13 cellular contexts compared by ENCODE assay signal in the genomic region with DNA sequence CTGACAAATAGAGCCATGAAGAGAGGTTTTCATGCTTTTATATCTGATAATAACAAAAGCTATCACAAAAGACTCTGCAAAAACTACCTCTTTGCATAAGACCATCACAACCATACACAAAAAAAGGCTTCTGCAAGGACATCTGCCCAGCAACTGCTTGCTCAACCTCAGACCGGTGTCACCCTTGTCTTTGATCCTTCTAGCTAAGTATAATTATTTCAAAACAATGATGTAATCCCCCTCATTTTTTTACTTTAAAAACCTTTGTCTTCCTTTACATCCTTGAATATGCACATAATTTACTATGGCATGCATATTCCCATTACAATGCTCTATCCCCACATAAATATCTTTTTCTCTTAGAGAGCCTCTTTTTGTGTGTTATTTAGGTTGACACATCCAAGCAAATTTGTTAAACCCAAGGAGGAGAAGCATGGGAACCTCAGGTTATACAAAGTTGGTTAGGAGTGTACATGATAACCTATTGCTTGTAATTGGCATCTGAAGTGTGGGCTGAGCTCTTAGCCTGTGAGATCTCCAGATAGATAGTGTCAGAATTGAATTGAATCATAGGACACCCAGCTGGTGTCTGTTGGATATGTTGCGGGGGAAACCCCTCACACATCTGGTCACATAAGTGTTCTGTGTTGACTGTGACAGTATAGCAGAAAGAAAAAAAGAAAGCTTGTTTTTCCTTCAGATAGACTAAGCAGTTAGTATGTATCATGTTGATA. TPM values are rescaled to one million over a fixed set of nuclear protein-coding genes. Genes with fewer than 3 reads are reported as not detected.
DNase-seq lines count a peak whose midpoint lies in the region; ATAC-seq and TF ChIP-seq lines count a peak whose summit lies in the region.
"Had no signal": no experiment of that assay in that cellular context is flagged by ENCODE, and none has a peak within 500 bp of the region (broad histone marks: within the 10 kb centered on the region; RNA-seq: fewer than 3 reads in every experiment).

No MANE protein-coding gene starts in this region.

- H3K27me3 Mint-ChIP-seq in activated naive CD8-positive, alpha-beta T cell treated with anti-CD3 and anti-CD28 coated beads, Interleukin-2, amount 50 U/mL, for 24 hours: peaks cover under 1% of the 10 kb centered on the region
- H3K27me3 Mint-ChIP-seq in activated naive CD8-positive, alpha-beta T cell treated with anti-CD3 and anti-CD28 coated beads for 36 hours: peaks cover 11% of the 10 kb centered on the region
- H3K27me3 Mint-ChIP-seq in stimulated activated memory B cell treated with anti-CD40 and anti-IgM and Interleukin-4, amounts not matched to agents 10 μg/mL and 1 μg/mL and 100 μg/mL, for 72 hours: no peaks in the 10 kb centered on the region

- H3K9me3 ChIP-seq in sigmoid colon: no peaks in the 10 kb centered on the region
- H3K9me3 ChIP-seq: suprapubic skin had no signal

- peaks cover 3% of the 10 kb centered on the region for H3K4me1 Mint-ChIP-seq in activated naive CD8-positive, alpha-beta T cell treated with anti-CD3 and anti-CD28 coated beads, Interleukin-2, amount 50 U/mL, for 24 hours
- H3K4me1 Mint-ChIP-seq in activated naive CD8-positive, alpha-beta T cell treated with anti-CD3 and anti-CD28 coated beads for 36 hours: no peaks in the 10 kb centered on the region
- peaks cover 25% of the 10 kb centered on the region for H3K4me1 Mint-ChIP-seq in stimulated activated memory B cell treated with anti-CD40 and anti-IgM and Interleukin-4, amounts not matched to agents 10 μg/mL and 1 μg/mL and 100 μg/mL, for 72 hours

- H3K4me3 ChIP-seq in sigmoid colon: no peak overlapping the region
- H3K4me3 ChIP-seq: cardiac muscle cell, suprapubic skin had no signal

- DNase-seq in activated naive CD8-positive, alpha-beta T cell treated with anti-CD3 and anti-CD28 coated beads, Interleukin-2, amount 50 U/mL, for 24 hours: no peak
- DNase-seq in activated naive CD8-positive, alpha-beta T cell treated with anti-CD3 and anti-CD28 coated beads for 36 hours: no peak
- DNase-seq in foreskin keratinocyte (no peak), sigmoid colon (no peak)
- DNase-seq: glutamatergic neuron, NCI-H1105 had no signal

- no peaks in the 10 kb centered on the region for H3K36me3 Mint-ChIP-seq in activated naive CD8-positive, alpha-beta T cell treated with anti-CD3 and anti-CD28 coated beads, Interleukin-2, amount 50 U/mL, for 24 hours (ENCODE audit: low read depth)
- no peaks in the 10 kb centered on the region for H3K36me3 Mint-ChIP-seq in activated naive CD8-positive, alpha-beta T cell treated with anti-CD3 and anti-CD28 coated beads for 36 hours
- no peaks in the 10 kb centered on the region for H3K36me3 Mint-ChIP-seq in stimulated activated memory B cell treated with anti-CD40 and anti-IgM and Interleukin-4, amounts not matched to agents 10 μg/mL and 1 μg/mL and 100 μg/mL, for 72 hours

- no peak overlapping the region for H3K27ac Mint-ChIP-seq in activated naive CD8-positive, alpha-beta T cell treated with anti-CD3 and anti-CD28 coated beads, Interleukin-2, amount 50 U/mL, for 24 hours
- no peak overlapping the region for H3K27ac Mint-ChIP-seq in activated naive CD8-positive, alpha-beta T cell treated with anti-CD3 and anti-CD28 coated beads for 36 hours
- no peak overlapping the region for H3K27ac Mint-ChIP-seq in stimulated activated memory B cell treated with anti-CD40 and anti-IgM and Interleukin-4, amounts not matched to agents 10 μg/mL and 1 μg/mL and 100 μg/mL, for 72 hours

- H3K4me1 ChIP-seq in foreskin keratinocyte: peaks cover 10% of the 10 kb centered on the region
- H3K4me1 ChIP-seq in sigmoid colon: no peaks in the 10 kb centered on the region
- H3K4me1 ChIP-seq: suprapubic skin had no signal

- TF ChIP-seq EP300 in sigmoid colon (IDR thresholded peaks at IDR 0.05): no peak

- H3K27ac ChIP-seq in foreskin keratinocyte (no peak overlapping the region), sigmoid colon (no peak overlapping the region)
- H3K27ac ChIP-seq: cardiac muscle cell, suprapubic skin had no signal

- 68 to 89% methylated on average over 2 of the region's 2 CpGs for WGBS in sigmoid colon, 2 donors

- H3K27me3 ChIP-seq in foreskin keratinocyte (no peaks in the 10 kb centered on the region), sigmoid colon (no peaks in the 10 kb centered on the region)
- H3K27me3 ChIP-seq: cardiac muscle cell, suprapubic skin had no signal

- no peak for TF ChIP-seq POLR2A in sigmoid colon (IDR thresholded peaks at IDR 0.05)

- ATAC-seq in activated naive CD8-positive, alpha-beta T cell treated with anti-CD3 and anti-CD28 coated beads, Interleukin-2, amount 50 U/mL, for 24 hours: peak; percentile 96
- peak; percentile 97 for ATAC-seq in GM21723 (IDR thresholded peaks at IDR 0.05; ENCODE audit: unreplicated experiment)
- peak; percentile 98 for ATAC-seq in HG03354 (IDR thresholded peaks at IDR 0.05; ENCODE audit: poor library complexity, severe bottlenecking, unreplicated experiment)
- peak; percentile 72 for ATAC-seq in stimulated activated memory B cell treated with anti-CD40 and anti-IgM and Interleukin-4, amounts not matched to agents 10 μg/mL and 1 μg/mL and 100 μg/mL, for 72 hours
- no peak for ATAC-seq in esophagus mucosa
- no peak for ATAC-seq in foreskin keratinocyte

- TF ChIP-seq CTCF in foreskin keratinocyte (conservative IDR thresholded peaks at IDR 0.05) (no peak), sigmoid colon (IDR thresholded peaks at IDR 0.05) (no peak)

- no peaks in the 10 kb centered on the region for H3K9me3 Mint-ChIP-seq in activated naive CD8-positive, alpha-beta T cell treated with anti-CD3 and anti-CD28 coated beads, Interleukin-2, amount 50 U/mL, for 24 hours
- no peaks in the 10 kb centered on the region for H3K9me3 Mint-ChIP-seq in activated naive CD8-positive, alpha-beta T cell treated with anti-CD3 and anti-CD28 coated beads for 36 hours
- H3K9me3 Mint-ChIP-seq in stimulated activated memory B cell treated with anti-CD40 and anti-IgM and Interleukin-4, amounts not matched to agents 10 μg/mL and 1 μg/mL and 100 μg/mL, for 72 hours: no peaks in the 10 kb centered on the region

- intact Hi-C loops in sigmoid colon (cut with DNase I): no loop called here

- H3K36me3 ChIP-seq in sigmoid colon: no peaks in the 10 kb centered on the region
- H3K36me3 ChIP-seq: cardiac muscle cell, suprapubic skin had no signal

- no peak overlapping the region for H3K4me3 Mint-ChIP-seq in activated naive CD8-positive, alpha-beta T cell treated with anti-CD3 and anti-CD28 coated beads, Interleukin-2, amount 50 U/mL, for 24 hours
- H3K4me3 Mint-ChIP-seq in activated naive CD8-positive, alpha-beta T cell treated with anti-CD3 and anti-CD28 coated beads for 36 hours: no peak overlapping the region
- no peak overlapping the region for H3K4me3 Mint-ChIP-seq in stimulated activated memory B cell treated with anti-CD40 and anti-IgM and Interleukin-4, amounts not matched to agents 10 μg/mL and 1 μg/mL and 100 μg/mL, for 72 hours

RNA-seq across cellular contexts. Expression of a gene that starts 20.7 kb away (rescaled TPM):
- total RNA-seq in activated naive CD8-positive, alpha-beta T cell treated with anti-CD3 and anti-CD28 coated beads for 36 hours: not detected
- not detected for total RNA-seq in esophagus mucosa
- total RNA-seq in foreskin keratinocyte: not detected in 2 replicates
- not detected in 2 replicates for polyA plus RNA-seq in foreskin keratinocyte
- not detected for total RNA-seq in sigmoid colon
- not detected for polyA plus RNA-seq in sigmoid colon
- total RNA-seq: cardiac muscle cell, mucosa of gallbladder had no signal

RNA-seq across cellular contexts. Expression of a gene that starts 39.8 kb away (rescaled TPM):
- 10 to 100 TPM; 42.6 to 45.9 TPM for total RNA-seq in activated naive CD8-positive, alpha-beta T cell treated with anti-CD3 and anti-CD28 coated beads for 36 hours
- 21.6 TPM for total RNA-seq in esophagus mucosa
- 8.9 and 10.3 TPM in 2 replicates for total RNA-seq in foreskin keratinocyte
- 0.71 and 0.74 TPM in 2 replicates for polyA plus RNA-seq in foreskin keratinocyte
- 100 to 1,000 TPM in 1 of 4 donors, 10 to 100 TPM in 3; 50.7 to 117 (median 54.7) TPM for total RNA-seq in sigmoid colon
- polyA plus RNA-seq in sigmoid colon: 1 to 10 TPM; 3.0 to 7.4 (median 3.9) TPM

Comparison
In these comparisons a context has a peak if more than half of its experiments do, and no peak if none do; other contexts are left out.
1. ATAC-seq: peak in activated naive CD8-positive, alpha-beta T cell treated with anti-CD3 and anti-CD28 coated beads, Interleukin-2, amount 50 U/mL, for 24 hours (single experiment), GM21723 (single experiment), HG03354 (single experiment) and stimulated activated memory B cell treated with anti-CD40 and anti-IgM and Interleukin-4, amounts not matched to agents 10 μg/mL and 1 μg/mL and 100 μg/mL, for 72 hours (single experiment); none in esophagus mucosa (single experiment) and foreskin keratinocyte (single experiment).